ENCODE assay signal across 8 cellular contexts in genomic region chrX:44252688-44253572, GRCh38.
DNase-seq lines count a peak whose midpoint lies in the region; ATAC-seq, FAIRE-seq and TF ChIP-seq lines count a peak whose summit lies in the region.
"Not testable (repeated sequence)": the region's sequence is repeated elsewhere in the genome, so short reads cannot be mapped to it uniquely, and the experiment has no call there.

No MANE protein-coding gene starts in this region.

- H3K4me3 Mint-ChIP-seq in activated CD4-positive, alpha-beta T cell treated with anti-CD3 and anti-CD28 coated beads, Interleukin-2, amount 10 ng/mL, durations not matched to agents 7 days and 5 days: not testable (repeated sequence)

- not testable (repeated sequence) for TF ChIP-seq RAD21 in A549 (conservative IDR thresholded peaks at IDR 0.05 in 1 of 2, IDR thresholded peaks at IDR 0.05 in 1 of 2)

- not testable (repeated sequence) for H3K36me3 ChIP-seq in breast epithelium

- H3K27ac ChIP-seq in A549: peak overlapping the region; percentile 41 to 77; a peak in 4 of 6 replicates
- H3K27ac ChIP-seq in breast epithelium: peak overlapping the region in 1 of 2 donors; percentile 38

- peaks cover 40% of the 10 kb centered on the region for H3K4me1 Mint-ChIP-seq in activated CD4-positive, alpha-beta T cell treated with anti-CD3 and anti-CD28 coated beads, Interleukin-2, amount 10 ng/mL, durations not matched to agents 7 days and 5 days

- POLR2A ChIA-PET in A549 (lab: Yijun Ruan, JAX); activated CD4-positive, alpha-beta T cell treated with anti-CD3 and anti-CD28 coated beads, Interleukin-2, amount 10 ng/mL, durations not matched to agents 7 days and 5 days (lab: Charles Lee): not testable (repeated sequence)

- H3K9me3 Mint-ChIP-seq in activated CD4-positive, alpha-beta T cell treated with anti-CD3 and anti-CD28 coated beads, Interleukin-2, amount 10 ng/mL, durations not matched to agents 7 days and 5 days: peaks cover 25% of the 10 kb centered on the region

- H3K27ac Mint-ChIP-seq in activated CD4-positive, alpha-beta T cell treated with anti-CD3 and anti-CD28 coated beads, Interleukin-2, amount 10 ng/mL, durations not matched to agents 7 days and 5 days: peak overlapping the region; percentile 92

- FAIRE-seq in A549 (lab: Jason Lieb, UNC): not testable (repeated sequence)

- not testable (repeated sequence) for H3K9me3 ChIP-seq in A549, breast epithelium

- DNase-seq in A549 (ENCODE audit: low read depth in 1 of 2, low spot score in 1 of 2) (peak in 1 of 2 experiments; percentile 23), NCI-H69 (lab: John Stamatoyannopoulos, UW) (peak; percentile 23), breast epithelium (ENCODE audit: low spot score in 2 of 2) (peak in 1 of 2 donors; percentile 20), kidney tubule cell (ENCODE audit: low spot score) (peak; percentile 44)
- DNase-seq in activated CD4-positive, alpha-beta T cell treated with anti-CD3 and anti-CD28 coated beads, Interleukin-2, amount 10 ng/mL, durations not matched to agents 7 days and 5 days: peak; percentile 70
- peak; percentile 7 to 14 for DNase-seq in stimulated activated CD4-positive, alpha-beta T cell treated with anti-CD3 and anti-CD28 coated beads, Interleukin-1b, Interleukin-23, amount 100 ng/mL, for 4 hours (ENCODE audit: low read depth in 2 of 2)

- H3K4me3 ChIP-seq in A549: peak overlapping the region; percentile 32; the same call in 1 of the 3 replicates
- H3K4me3 ChIP-seq in breast epithelium: peak overlapping the region; percentile 7 to 44 (median 17)

- intact Hi-C loops in breast epithelium (cut with DNase I; ENCODE audit: low total_unique reads): loop anchor here (5.0 kb wide), 1 partner anchor 281 kb away; the partner anchor contains the start of gene NDP

- peaks cover 47% of the 10 kb centered on the region for H3K36me3 Mint-ChIP-seq in activated CD4-positive, alpha-beta T cell treated with anti-CD3 and anti-CD28 coated beads, Interleukin-2, amount 10 ng/mL, durations not matched to agents 7 days and 5 days (ENCODE audit: low read depth)

- TF ChIP-seq CTCF in A549 (IDR thresholded peaks at IDR 0.05); breast epithelium (IDR thresholded peaks at IDR 0.05): not testable (repeated sequence)

- H3K27me3 ChIP-seq in breast epithelium: peaks cover 0 to 26% of the 10 kb centered on the region in 2 donors

- ATAC-seq in A549 (peak in 1 of 2 experiments; percentile 52; a peak in 2 of 6 replicates), GM19035 (IDR thresholded peaks at IDR 0.05; ENCODE audit: unreplicated experiment) (peak; percentile 91), HG03095 (IDR thresholded peaks at IDR 0.05; ENCODE audit: unreplicated experiment) (peak; percentile 90)

- not testable (repeated sequence) for H3K4me1 ChIP-seq in A549, breast epithelium

- not testable (repeated sequence) for TF ChIP-seq EP300 in A549 (IDR thresholded peaks at IDR 0.05)

- peak overlapping the region; percentile 72 for H3K4me2 ChIP-seq in A549

- CTCF ChIA-PET in A549 (lab: Yijun Ruan, JAX): interaction anchor here (0.8 to 1.9 kb wide), 2 partner anchors 9 to 294 kb away, joined by 3 to 12 read pairs; no protein-coding TSS in a partner anchor
- CTCF ChIA-PET in activated CD4-positive, alpha-beta T cell treated with anti-CD3 and anti-CD28 coated beads, Interleukin-2, amount 10 ng/mL, durations not matched to agents 7 days and 5 days (lab: Charles Lee): not testable (repeated sequence)

- not testable (repeated sequence) for TF ChIP-seq POLR2A in A549 (IDR thresholded peaks at IDR 0.05; ENCODE audit: low read length); breast epithelium (IDR thresholded peaks at IDR 0.05)

- whole genome bisulfite sequencing in A549 (ENCODE audit: missing lambda C conversion rate): 49% methylated on average over 11 of the region's 17 CpGs

- H3K27me3 Mint-ChIP-seq in activated CD4-positive, alpha-beta T cell treated with anti-CD3 and anti-CD28 coated beads, Interleukin-2, amount 10 ng/mL, durations not matched to agents 7 days and 5 days: not testable (repeated sequence)
